In the genomic region with DNA sequence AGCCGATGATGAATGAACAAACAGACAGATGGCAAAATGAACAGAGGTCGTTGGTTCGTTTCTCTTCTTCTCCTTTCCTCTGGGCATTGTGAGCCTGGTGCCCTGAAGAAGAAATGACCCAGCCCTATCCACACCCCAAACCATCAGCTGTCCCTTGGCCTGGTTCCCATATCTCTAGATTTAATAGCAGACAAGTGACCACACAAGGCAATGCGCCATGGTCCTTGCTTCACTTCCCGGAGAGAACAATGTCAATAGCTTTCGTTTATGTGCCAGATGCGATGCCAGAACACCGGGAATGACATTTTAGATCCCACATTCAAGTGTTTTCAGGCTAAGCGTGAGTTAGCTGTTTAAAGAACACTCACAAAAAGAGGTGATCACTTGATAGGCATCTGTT, we compare ENCODE assay signal across 18 cellular contexts. TPM values are rescaled to one million over a fixed set of nuclear protein-coding genes. Genes with fewer than 3 reads are reported as not detected.
DNase-seq lines count a peak whose midpoint lies in the region; ATAC-seq and TF ChIP-seq lines count a peak whose summit lies in the region.
"Had no signal": no experiment of that assay in that cellular context is flagged by ENCODE, and none has a peak within 500 bp of the region (broad histone marks: within the 10 kb centered on the region; RNA-seq: fewer than 3 reads in every experiment).

No MANE protein-coding gene starts in this region.

- WGBS in gastroesophageal sphincter (ENCODE audit: low coverage in 1 of 2), 2 donors: 68 to 96% methylated on average over 3 to 8 of the region's 9 CpGs

- H3K27ac ChIP-seq in gastroesophageal sphincter: peak overlapping the region in 3 of 4 donors; percentile 35 to 47 (median 43)
- H3K27ac ChIP-seq: neutrophil had no signal

- peak; percentile 17 for DNase-seq in EH (ENCODE audit: low read depth)
- peak; percentile 24 for DNase-seq in NCI-H2196 treated with DMSO at 0.1 percent for 48 hours (lab: John Stamatoyannopoulos, UW; ENCODE audit: unreplicated experiment)
- DNase-seq in sciatic nerve (ENCODE audit: low spot score): no peak
- DNase-seq in NCI-H1436 treated with DMSO at 0.1 percent for 48 hours (lab: John Stamatoyannopoulos, UW): no peak
- DNase-seq in activated T-cell treated with anti-CD3 and anti-CD28 coated beads for 4 hours: no peak
- DNase-seq: activated CD4-positive, alpha-beta T cell treated with anti-CD3 and anti-CD28 coated beads for 48 hours; activated T-cell treated with anti-CD3 and anti-CD28 coated beads, Interleukin-2, amount 50 U/mL, for 48 hours; DMS79 treated with DMSO at 0.1 percent for 48 hours; KBM-7; mesenchymal stem cell; NCI-H1417 treated with DMSO at 0.1 percent for 48 hours; NCI-H524 treated with DMSO at 0.1 percent for 48 hours; substantia nigra had no signal

- TF ChIP-seq POLR2A in gastroesophageal sphincter (IDR thresholded peaks at IDR 0.05): no peak

- no peaks in the 10 kb centered on the region for H3K4me1 ChIP-seq in gastroesophageal sphincter

- no peaks in the 10 kb centered on the region for H3K9me3 ChIP-seq in gastroesophageal sphincter
- H3K9me3 ChIP-seq: neutrophil had no signal

- intact Hi-C loops in sciatic nerve (cut with DNase I): loop anchor here (5.0 kb wide), 1 partner anchor 1349 kb away; no protein-coding TSS in a partner anchor

- H3K36me3 ChIP-seq in gastroesophageal sphincter: no peaks in the 10 kb centered on the region

- no peak for TF ChIP-seq CTCF in gastroesophageal sphincter (IDR thresholded peaks at IDR 0.05)

- ATAC-seq in gastroesophageal sphincter: no peak
- peak; percentile 41 for ATAC-seq in sciatic nerve
- no peak for ATAC-seq in HG03108 (IDR thresholded peaks at IDR 0.05; ENCODE audit: unreplicated experiment)
- ATAC-seq in HG03469 (IDR thresholded peaks at IDR 0.05; ENCODE audit: unreplicated experiment): no peak
- ATAC-seq: HCT116 had no signal

- H3K27me3 ChIP-seq in gastroesophageal sphincter: no peaks in the 10 kb centered on the region
- H3K27me3 ChIP-seq: neutrophil had no signal

- no peak for TF ChIP-seq EP300 in gastroesophageal sphincter (IDR thresholded peaks at IDR 0.05)

- no peak overlapping the region for H3K4me3 ChIP-seq in gastroesophageal sphincter

RNA-seq across cellular contexts. Expression of gene POC1A, which starts 17.7 kb away (rescaled TPM):
- total RNA-seq in gastroesophageal sphincter (1 to 10 TPM in 2 of 4 donors, under 1 TPM in 2; 0.73 to 1.7 (median 0.93) TPM), sciatic nerve (2.1 TPM)

Comparison
In these comparisons a context has a peak if more than half of its experiments do, and no peak if none do; other contexts are left out.
1. DNase-seq: peak in EH (single experiment) and NCI-H2196 treated with DMSO at 0.1 percent for 48 hours (single experiment); none in sciatic nerve (single experiment), NCI-H1436 treated with DMSO at 0.1 percent for 48 hours (single experiment) and activated T-cell treated with anti-CD3 and anti-CD28 coated beads for 4 hours (single experiment).